ENCODE assay signal across 12 cellular contexts in genomic region chr4:26039950-26040349, GRCh38.
"Had no signal": no experiment of that assay in that cellular context is flagged by ENCODE, and none has a peak within 500 bp of the region (broad histone marks: within the 10 kb centered on the region; RNA-seq: fewer than 3 reads in every experiment).

No MANE protein-coding gene starts in this region.

- DNase-seq: activated CD4-positive, alpha-beta T cell treated with anti-CD3 and anti-CD28 coated beads, Interleukin-2, amount 10 ng/mL, durations not matched to agents 7 days and 5 days; activated CD4-positive, CD25-positive, alpha-beta regulatory T cell; activated effector memory CD4-positive, alpha-beta T cell treated with Interleukin-2 at 50 U/mL for 16 hours; amygdala; endodermal cell; erythroblast; heart right ventricle; kidney; right cardiac atrium had no signal

- H3K36me3 ChIP-seq: heart right ventricle, neutrophil had no signal

- H3K27ac ChIP-seq: heart right ventricle, neutrophil had no signal

- ATAC-seq: activated naive CD4-positive, alpha-beta T cell treated with anti-CD3 and anti-CD28 coated beads, Interleukin-2, amount 50 U/mL, for 72 hours; stimulated activated effector memory CD8-positive, alpha-beta T cell treated with anti-CD3 and anti-CD28 coated beads, Interleukin-12 subunit alpha, Interleukin-12 subunit beta, amount 100 ng/mL, for 72 hours had no signal

- H3K27me3 ChIP-seq: heart right ventricle had no signal

- H3K4me3 ChIP-seq: heart right ventricle had no signal

- H3K9me3 ChIP-seq: heart right ventricle, neutrophil had no signal
